In genomic region chr10:122308487-122309141, GRCh38 we compare ENCODE assay signal across 2 cellular contexts.
A peak's percentile ranks its signal among the peaks of the same experiment; 100 is the strongest.
TF ChIP-seq lines count a peak whose summit lies in the region.

No MANE protein-coding gene starts in this region.

TF ChIP-seq in HCT116, 20 proteins besides CTCF, POLR2A, EP300 and RAD21 (continued from another document):
- no peak for TF ChIP-seq TCF7L2 (IDR thresholded peaks at IDR 0.05; ENCODE audit: borderline replicate concordance, extremely low read depth, insufficient read depth, insufficient read length)
- no peak for TF ChIP-seq ELF1 (IDR thresholded peaks at IDR 0.05; ENCODE audit: borderline replicate concordance, low read depth)
- no peak for TF ChIP-seq FOSL1 (IDR thresholded peaks at IDR 0.05; ENCODE audit: low read depth)

TF ChIP-seq in liver, 16 proteins besides CTCF, POLR2A, EP300 and RAD21 (continued from another document):
- no peak for TF ChIP-seq ZBTB33 (IDR thresholded peaks at IDR 0.05)
- TF ChIP-seq HNF4G (IDR thresholded peaks at IDR 0.05): peak; percentile 62
- TF ChIP-seq TAF1 (conservative IDR thresholded peaks at IDR 0.05): no peak
- TF ChIP-seq YY1 (IDR thresholded peaks at IDR 0.05): peak; percentile 79
